Comparison of ENCODE assay signal across 1 cellular context in genomic region chr14:105473677-105474477, GRCh38.
TF ChIP-seq lines count a peak whose summit lies in the region.

No MANE protein-coding gene starts in this region.

TF ChIP-seq in SK-N-SH, 30 proteins besides CTCF, POLR2A, EP300 and RAD21 (continued from another document):
- 0 out of 2 replicates have a peak, but pooled peaks have one; percentile 35 for TF ChIP-seq FOXJ3 (CRISPR knock-in tag; IDR thresholded peaks at IDR 0.05)
- TF ChIP-seq, protein P1, sequence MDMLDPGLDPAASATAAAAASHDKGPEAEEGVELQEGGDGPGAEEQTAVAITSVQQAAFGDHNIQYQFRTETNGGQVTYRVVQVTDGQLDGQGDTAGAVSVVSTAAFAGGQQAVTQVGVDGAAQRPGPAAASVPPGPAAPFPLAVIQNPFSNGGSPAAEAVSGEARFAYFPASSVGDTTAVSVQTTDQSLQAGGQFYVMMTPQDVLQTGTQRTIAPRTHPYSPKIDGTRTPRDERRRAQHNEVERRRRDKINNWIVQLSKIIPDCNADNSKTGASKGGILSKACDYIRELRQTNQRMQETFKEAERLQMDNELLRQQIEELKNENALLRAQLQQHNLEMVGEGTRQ (IDR thresholded peaks at IDR 0.05; ENCODE audit: borderline replicate concordance, low read depth, low read length), result no peak
- peak; percentile 80 for TF ChIP-seq RFX5 (IDR thresholded peaks at IDR 0.05; ENCODE audit: low read length)
